Comparison of ENCODE assay signal across 8 cellular contexts in genomic region chr2:219252570-219252899, GRCh38. TPM values are rescaled to one million over a fixed set of nuclear protein-coding genes. Genes with fewer than 3 reads are reported as not detected.
A peak's percentile ranks its signal among the peaks of the same experiment; 100 is the strongest.
DNase-seq lines count a peak whose midpoint lies in the region; ATAC-seq and TF ChIP-seq lines count a peak whose summit lies in the region.

No MANE protein-coding gene starts in this region.

- no peak for TF ChIP-seq EP300 in ovary (IDR thresholded peaks at IDR 0.05)

- no peaks in the 10 kb centered on the region for H3K27me3 ChIP-seq in effector memory CD4-positive, alpha-beta T cell (replicated peaks; ENCODE audit: control insufficient read depth, insufficient read depth, low read length, poor library complexity, severe bottlenecking)
- no peaks in the 10 kb centered on the region for H3K27me3 ChIP-seq in ovary

- POLR2A ChIA-PET in RWPE1 (lab: Yijun Ruan, JAX; ENCODE audit: low non-redundant PET) = interaction anchor here (0.6 to 4.9 kb wide), 11 partner anchors 8 to 319 kb away, joined by 3 to 35 read pairs (median 4); partner anchors contain the start of genes DNAJB2 and OBSL1

- 7 to 16% (median 14%) methylated on average over 9 of the region's 9 CpGs for WGBS in ovary, 3 donors

- no peak for ATAC-seq in GM19467 (IDR thresholded peaks at IDR 0.05; ENCODE audit: unreplicated experiment)
- ATAC-seq in HG03039 (IDR thresholded peaks at IDR 0.05; ENCODE audit: unreplicated experiment) = no peak

- H3K36me3 ChIP-seq in effector memory CD4-positive, alpha-beta T cell (ENCODE audit: control insufficient read depth, insufficient read depth, low read length) = peaks cover 12% of the 10 kb centered on the region
- no peaks in the 10 kb centered on the region for H3K36me3 ChIP-seq in ovary

- TF ChIP-seq POLR2A in ovary (IDR thresholded peaks at IDR 0.05) = no peak

- DNase-seq in RWPE1 (ENCODE audit: low spot score) = peak; percentile 17
- no peak for DNase-seq in effector memory CD4-positive, alpha-beta T cell
- DNase-seq in ovary = no peak
- no peak for DNase-seq in medulla oblongata (ENCODE audit: extremely low spot score)
- no peak for DNase-seq in SW 1271 (lab: John Stamatoyannopoulos, UW)

- CTCF ChIA-PET in RWPE1 (lab: Yijun Ruan, JAX) = interaction anchor here (0.6 to 2.5 kb wide), 4 partner anchors 26 to 45 kb away, joined by 3 to 22 read pairs (median 13); partner anchors contain the start of gene DNAJB2

- intact Hi-C loops in ovary (cut with DNase I) = no loop called here

- peaks cover 48% of the 10 kb centered on the region for H3K4me1 ChIP-seq in effector memory CD4-positive, alpha-beta T cell (ENCODE audit: control insufficient read depth, insufficient read depth, low read length, poor library complexity, severe bottlenecking)
- H3K4me1 ChIP-seq in ovary (ENCODE audit: insufficient read depth) = peaks cover 23% of the 10 kb centered on the region

- H3K27ac ChIP-seq in RWPE1 = peak overlapping the region; percentile 98
- peak overlapping the region; percentile 94 for H3K27ac ChIP-seq in effector memory CD4-positive, alpha-beta T cell (ENCODE audit: insufficient read depth, low read length, poor library complexity, severe bottlenecking)
- peak overlapping the region in 1 of 2 donors; percentile 46 for H3K27ac ChIP-seq in ovary

- TF ChIP-seq CTCF in GM12875 (IDR thresholded peaks at IDR 0.05; ENCODE audit: borderline replicate concordance, insufficient read depth, low read depth, low read length) (no peak), RWPE1 (conservative IDR thresholded peaks at IDR 0.05; ENCODE audit: low read depth) (no peak), ovary (IDR thresholded peaks at IDR 0.05) (no peak)

- no peaks in the 10 kb centered on the region for H3K9me3 ChIP-seq in effector memory CD4-positive, alpha-beta T cell (ENCODE audit: control insufficient read depth, low read length)
- H3K9me3 ChIP-seq in ovary = no peaks in the 10 kb centered on the region

- H3K4me3 ChIP-seq in GM12875 (ENCODE audit: low read depth, low read length) = peak overlapping the region; percentile 73
- peak overlapping the region; percentile 87 for H3K4me3 ChIP-seq in effector memory CD4-positive, alpha-beta T cell (ENCODE audit: insufficient read depth, low read depth, low read length, poor library complexity, severe bottlenecking)
- peak overlapping the region; percentile 57 for H3K4me3 ChIP-seq in ovary

RNA-seq across cellular contexts. Expression of gene TUBA4B, which starts 0.5 kb away (rescaled TPM):
- total RNA-seq in ovary = 10 to 100 TPM in 1 of 7 donors, 1 to 10 TPM in 1, under 1 TPM in 3, not detected in 2; 0.27 to 13.2 (median 0.83) TPM
- under 1 TPM; 0.18 to 0.34 TPM for polyA plus RNA-seq in ovary

RNA-seq across cellular contexts. Expression of gene TUBA4A, which starts 1.2 kb away (rescaled TPM):
- 10 to 100 TPM in 6 of 7 donors, 1 to 10 TPM in 1; 8.4 to 53.6 (median 16.5) TPM for total RNA-seq in ovary
- 10 to 100 TPM in 1 of 2 donors, 1 to 10 TPM in 1; 7.9 to 42.2 TPM for polyA plus RNA-seq in ovary

RNA-seq across cellular contexts. Expression of gene STK16, which starts 7.3 kb away (rescaled TPM):
- 10 to 100 TPM; 12.4 to 24.8 (median 17.9) TPM for total RNA-seq in ovary
- 10 to 100 TPM; 19.1 to 29.4 TPM for polyA plus RNA-seq in ovary

RNA-seq across cellular contexts. Expression of gene GLB1L, which starts 7.3 kb away (rescaled TPM):
- total RNA-seq in ovary = 10 to 100 TPM in 6 of 7 donors, 1 to 10 TPM in 1; 5.7 to 20.3 (median 13.9) TPM
- 10 to 100 TPM; 12.8 to 19.6 TPM for polyA plus RNA-seq in ovary

RNA-seq across cellular contexts. Expression of gene ANKZF1, which starts 22.9 kb away (rescaled TPM):
- 10 to 100 TPM; 36.4 to 60.2 (median 44.1) TPM for total RNA-seq in ovary
- polyA plus RNA-seq in ovary = 10 to 100 TPM; 33.1 to 36.5 TPM
